Comparison of ENCODE assay signal across 1 cellular context in genomic region chr3:171456765-171457164, GRCh38.
TF ChIP-seq lines count a peak whose summit lies in the region.

No MANE protein-coding gene starts in this region.

TF ChIP-seq in GM23338, 12 proteins besides CTCF, POLR2A, EP300 and RAD21:
- no peak for TF ChIP-seq ZNF114 (CRISPR knock-in tag; IDR thresholded peaks at IDR 0.05)
- no peak for TF ChIP-seq EZH2 (IDR thresholded peaks at IDR 0.05; ENCODE audit: low read depth, unreplicated experiment)
- no peak for TF ChIP-seq JUNB (IDR thresholded peaks at IDR 0.05; ENCODE audit: unreplicated experiment)
- TF ChIP-seq, protein P1, sequence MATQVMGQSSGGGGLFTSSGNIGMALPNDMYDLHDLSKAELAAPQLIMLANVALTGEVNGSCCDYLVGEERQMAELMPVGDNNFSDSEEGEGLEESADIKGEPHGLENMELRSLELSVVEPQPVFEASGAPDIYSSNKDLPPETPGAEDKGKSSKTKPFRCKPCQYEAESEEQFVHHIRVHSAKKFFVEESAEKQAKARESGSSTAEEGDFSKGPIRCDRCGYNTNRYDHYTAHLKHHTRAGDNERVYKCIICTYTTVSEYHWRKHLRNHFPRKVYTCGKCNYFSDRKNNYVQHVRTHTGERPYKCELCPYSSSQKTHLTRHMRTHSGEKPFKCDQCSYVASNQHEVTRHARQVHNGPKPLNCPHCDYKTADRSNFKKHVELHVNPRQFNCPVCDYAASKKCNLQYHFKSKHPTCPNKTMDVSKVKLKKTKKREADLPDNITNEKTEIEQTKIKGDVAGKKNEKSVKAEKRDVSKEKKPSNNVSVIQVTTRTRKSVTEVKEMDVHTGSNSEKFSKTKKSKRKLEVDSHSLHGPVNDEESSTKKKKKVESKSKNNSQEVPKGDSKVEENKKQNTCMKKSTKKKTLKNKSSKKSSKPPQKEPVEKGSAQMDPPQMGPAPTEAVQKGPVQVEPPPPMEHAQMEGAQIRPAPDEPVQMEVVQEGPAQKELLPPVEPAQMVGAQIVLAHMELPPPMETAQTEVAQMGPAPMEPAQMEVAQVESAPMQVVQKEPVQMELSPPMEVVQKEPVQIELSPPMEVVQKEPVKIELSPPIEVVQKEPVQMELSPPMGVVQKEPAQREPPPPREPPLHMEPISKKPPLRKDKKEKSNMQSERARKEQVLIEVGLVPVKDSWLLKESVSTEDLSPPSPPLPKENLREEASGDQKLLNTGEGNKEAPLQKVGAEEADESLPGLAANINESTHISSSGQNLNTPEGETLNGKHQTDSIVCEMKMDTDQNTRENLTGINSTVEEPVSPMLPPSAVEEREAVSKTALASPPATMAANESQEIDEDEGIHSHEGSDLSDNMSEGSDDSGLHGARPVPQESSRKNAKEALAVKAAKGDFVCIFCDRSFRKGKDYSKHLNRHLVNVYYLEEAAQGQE (IDR thresholded peaks at IDR 0.05; ENCODE audit: unreplicated experiment) = no peak
- TF ChIP-seq POLR2AphosphoS5 (IDR thresholded peaks at IDR 0.05; ENCODE audit: low read depth) = no peak
- TF ChIP-seq, protein P2, sequence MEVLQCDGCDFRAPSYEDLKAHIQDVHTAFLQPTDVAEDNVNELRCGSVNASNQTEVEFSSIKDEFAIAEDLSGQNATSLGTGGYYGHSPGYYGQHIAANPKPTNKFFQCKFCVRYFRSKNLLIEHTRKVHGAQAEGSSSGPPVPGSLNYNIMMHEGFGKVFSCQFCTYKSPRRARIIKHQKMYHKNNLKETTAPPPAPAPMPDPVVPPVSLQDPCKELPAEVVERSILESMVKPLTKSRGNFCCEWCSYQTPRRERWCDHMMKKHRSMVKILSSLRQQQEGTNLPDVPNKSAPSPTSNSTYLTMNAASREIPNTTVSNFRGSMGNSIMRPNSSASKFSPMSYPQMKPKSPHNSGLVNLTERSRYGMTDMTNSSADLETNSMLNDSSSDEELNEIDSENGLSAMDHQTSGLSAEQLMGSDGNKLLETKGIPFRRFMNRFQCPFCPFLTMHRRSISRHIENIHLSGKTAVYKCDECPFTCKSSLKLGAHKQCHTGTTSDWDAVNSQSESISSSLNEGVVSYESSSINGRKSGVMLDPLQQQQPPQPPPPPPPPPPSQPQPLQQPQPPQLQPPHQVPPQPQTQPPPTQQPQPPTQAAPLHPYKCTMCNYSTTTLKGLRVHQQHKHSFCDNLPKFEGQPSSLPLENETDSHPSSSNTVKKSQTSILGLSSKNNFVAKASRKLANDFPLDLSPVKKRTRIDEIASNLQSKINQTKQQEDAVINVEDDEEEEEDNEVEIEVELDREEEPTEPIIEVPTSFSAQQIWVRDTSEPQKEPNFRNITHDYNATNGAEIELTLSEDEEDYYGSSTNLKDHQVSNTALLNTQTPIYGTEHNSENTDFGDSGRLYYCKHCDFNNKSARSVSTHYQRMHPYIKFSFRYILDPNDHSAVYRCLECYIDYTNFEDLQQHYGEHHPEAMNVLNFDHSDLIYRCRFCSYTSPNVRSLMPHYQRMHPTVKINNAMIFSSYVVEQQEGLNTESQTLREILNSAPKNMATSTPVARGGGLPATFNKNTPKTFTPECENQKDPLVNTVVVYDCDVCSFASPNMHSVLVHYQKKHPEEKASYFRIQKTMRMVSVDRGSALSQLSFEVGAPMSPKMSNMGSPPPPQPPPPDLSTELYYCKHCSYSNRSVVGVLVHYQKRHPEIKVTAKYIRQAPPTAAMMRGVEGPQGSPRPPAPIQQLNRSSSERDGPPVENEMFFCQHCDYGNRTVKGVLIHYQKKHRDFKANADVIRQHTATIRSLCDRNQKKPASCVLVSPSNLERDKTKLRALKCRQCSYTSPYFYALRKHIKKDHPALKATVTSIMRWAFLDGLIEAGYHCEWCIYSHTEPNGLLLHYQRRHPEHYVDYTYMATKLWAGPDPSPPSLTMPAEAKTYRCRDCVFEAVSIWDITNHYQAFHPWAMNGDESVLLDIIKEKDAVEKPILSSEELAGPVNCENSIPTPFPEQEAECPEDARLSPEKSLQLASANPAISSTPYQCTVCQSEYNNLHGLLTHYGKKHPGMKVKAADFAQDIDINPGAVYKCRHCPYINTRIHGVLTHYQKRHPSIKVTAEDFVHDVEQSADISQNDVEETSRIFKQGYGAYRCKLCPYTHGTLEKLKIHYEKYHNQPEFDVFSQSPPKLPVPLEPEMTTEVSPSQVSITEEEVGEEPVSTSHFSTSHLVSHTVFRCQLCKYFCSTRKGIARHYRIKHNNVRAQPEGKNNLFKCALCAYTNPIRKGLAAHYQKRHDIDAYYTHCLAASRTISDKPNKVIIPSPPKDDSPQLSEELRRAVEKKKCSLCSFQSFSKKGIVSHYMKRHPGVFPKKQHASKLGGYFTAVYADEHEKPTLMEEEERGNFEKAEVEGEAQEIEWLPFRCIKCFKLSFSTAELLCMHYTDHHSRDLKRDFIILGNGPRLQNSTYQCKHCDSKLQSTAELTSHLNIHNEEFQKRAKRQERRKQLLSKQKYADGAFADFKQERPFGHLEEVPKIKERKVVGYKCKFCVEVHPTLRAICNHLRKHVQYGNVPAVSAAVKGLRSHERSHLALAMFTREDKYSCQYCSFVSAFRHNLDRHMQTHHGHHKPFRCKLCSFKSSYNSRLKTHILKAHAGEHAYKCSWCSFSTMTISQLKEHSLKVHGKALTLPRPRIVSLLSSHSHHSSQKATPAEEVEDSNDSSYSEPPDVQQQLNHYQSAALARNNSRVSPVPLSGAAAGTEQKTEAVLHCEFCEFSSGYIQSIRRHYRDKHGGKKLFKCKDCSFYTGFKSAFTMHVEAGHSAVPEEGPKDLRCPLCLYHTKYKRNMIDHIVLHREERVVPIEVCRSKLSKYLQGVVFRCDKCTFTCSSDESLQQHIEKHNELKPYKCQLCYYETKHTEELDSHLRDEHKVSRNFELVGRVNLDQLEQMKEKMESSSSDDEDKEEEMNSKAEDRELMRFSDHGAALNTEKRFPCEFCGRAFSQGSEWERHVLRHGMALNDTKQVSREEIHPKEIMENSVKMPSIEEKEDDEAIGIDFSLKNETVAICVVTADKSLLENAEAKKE (CRISPR knock-in tag; IDR thresholded peaks at IDR 0.05) = no peak
- TF ChIP-seq, protein P3, sequence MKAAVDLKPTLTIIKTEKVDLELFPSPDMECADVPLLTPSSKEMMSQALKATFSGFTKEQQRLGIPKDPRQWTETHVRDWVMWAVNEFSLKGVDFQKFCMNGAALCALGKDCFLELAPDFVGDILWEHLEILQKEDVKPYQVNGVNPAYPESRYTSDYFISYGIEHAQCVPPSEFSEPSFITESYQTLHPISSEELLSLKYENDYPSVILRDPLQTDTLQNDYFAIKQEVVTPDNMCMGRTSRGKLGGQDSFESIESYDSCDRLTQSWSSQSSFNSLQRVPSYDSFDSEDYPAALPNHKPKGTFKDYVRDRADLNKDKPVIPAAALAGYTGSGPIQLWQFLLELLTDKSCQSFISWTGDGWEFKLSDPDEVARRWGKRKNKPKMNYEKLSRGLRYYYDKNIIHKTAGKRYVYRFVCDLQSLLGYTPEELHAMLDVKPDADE (IDR thresholded peaks at IDR 0.05) = no peak
- TF ChIP-seq NANOG (IDR thresholded peaks at IDR 0.05; ENCODE audit: borderline replicate concordance) = no peak
- TF ChIP-seq CREB1 (CRISPR knock-in tag; IDR thresholded peaks at IDR 0.05; ENCODE audit: low read depth) = no peak
